21 cellular contexts compared by ENCODE assay signal in the genomic region with DNA sequence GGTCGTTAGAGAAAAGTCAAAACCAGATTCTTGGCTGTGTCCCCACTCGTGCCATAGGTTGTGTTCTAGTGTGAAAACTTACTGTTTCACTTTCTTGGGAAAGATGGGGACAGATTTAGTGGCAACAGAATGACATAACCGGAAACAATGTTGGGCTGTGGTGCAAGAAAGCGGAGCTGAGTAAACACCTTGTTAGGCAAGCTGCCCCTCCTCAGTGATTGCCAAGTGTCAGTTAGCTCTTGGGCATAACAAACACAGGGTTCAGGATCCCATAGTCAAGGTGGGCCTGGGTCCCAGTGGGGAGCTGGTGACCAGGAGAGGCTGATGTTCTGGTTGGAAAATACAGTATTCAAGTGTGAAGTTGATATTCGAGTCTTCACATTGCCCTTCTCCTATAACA. TPM values are rescaled to one million over a fixed set of nuclear protein-coding genes. Genes with fewer than 3 reads are reported as not detected.
DNase-seq lines count a peak whose midpoint lies in the region; ATAC-seq and TF ChIP-seq lines count a peak whose summit lies in the region.
"Had no signal": no experiment of that assay in that cellular context is flagged by ENCODE, and none has a peak within 500 bp of the region (broad histone marks: within the 10 kb centered on the region; RNA-seq: fewer than 3 reads in every experiment).

No MANE protein-coding gene starts in this region.

- peaks cover 0 to 2% (median 2%) of the 10 kb centered on the region in 3 donors for H3K27me3 Mint-ChIP-seq in CD14-positive monocyte (ENCODE audit: low read depth in 3 of 3)
- H3K27me3 Mint-ChIP-seq: stimulated activated naive CD8-positive, alpha-beta T cell treated with anti-CD3 and anti-CD28 coated beads, Interleukin-15, Interleukin-2, amounts not matched to agents 100 ng/mL and 50 ng/mL, for 24 hours had no signal

- peak overlapping the region in 1 of 2 donors; percentile 4 for H3K4me3 Mint-ChIP-seq in CD14-positive monocyte
- H3K4me3 Mint-ChIP-seq: activated CD8-positive, alpha-beta T cell treated with anti-CD3 and anti-CD28 coated beads, Interleukin-2, amount 10 ng/mL, durations not matched to agents 7 days and 5 days; HFFc6; stimulated activated naive CD8-positive, alpha-beta T cell treated with anti-CD3 and anti-CD28 coated beads, Interleukin-15, Interleukin-2, amounts not matched to agents 100 ng/mL and 50 ng/mL, for 24 hours had no signal

- H3K36me3 ChIP-seq in body of pancreas (replicated peaks in 1 of 2; ENCODE audit: insufficient read depth in 1 of 2, low read depth in 2 of 2) (peaks cover 5 to 24% of the 10 kb centered on the region in 2 donors), right lobe of liver (peaks cover 0 to 46% (median 23%) of the 10 kb centered on the region in 4 donors)

- intact Hi-C loops in CD14-positive monocyte (cut with micrococcal nuclease): no loop called here
- intact Hi-C loops in body of pancreas (cut with DNase I): no loop called here
- intact Hi-C loops in right lobe of liver (cut with DNase I): no loop called here
- intact Hi-C loops in posterior cingulate gyrus (cut with DNase I): no loop called here

- no peak for TF ChIP-seq POLR2A in body of pancreas (IDR thresholded peaks at IDR 0.05)
- TF ChIP-seq POLR2A in right lobe of liver (IDR thresholded peaks at IDR 0.05): no peak

- H3K36me3 Mint-ChIP-seq in CD14-positive monocyte: peaks cover 69 to 92% of the 10 kb centered on the region in 2 donors

- 44 to 45% methylated on average over 5 of the region's 5 CpGs for WGBS in body of pancreas, 2 donors
- WGBS in right lobe of liver (ENCODE audit: insufficient coverage, low coverage, low lambda C conversion rate, missing lambda C conversion rate): 18% methylated on average over 5 of the region's 5 CpGs

- H3K9me3 Mint-ChIP-seq in CD14-positive monocyte: peaks cover 0 to 1% (median 0%) of the 10 kb centered on the region in 7 donors
- H3K9me3 Mint-ChIP-seq: HFFc6; stimulated activated naive CD8-positive, alpha-beta T cell treated with anti-CD3 and anti-CD28 coated beads, Interleukin-15, Interleukin-2, amounts not matched to agents 100 ng/mL and 50 ng/mL, for 24 hours had no signal

- ATAC-seq in body of pancreas (peak; percentile 62), right lobe of liver (peak; percentile 85 to 94 (median 94)), HG03442 (IDR thresholded peaks at IDR 0.05; ENCODE audit: unreplicated experiment) (no peak), HG02759 (IDR thresholded peaks at IDR 0.05; ENCODE audit: unreplicated experiment) (no peak)
- ATAC-seq: activated CD8-positive, alpha-beta T cell treated with anti-CD3 and anti-CD28 coated beads, Interleukin-2, amount 10 ng/mL, durations not matched to agents 7 days and 5 days; K562; SK-N-SH treated with all-trans-retinoic acid at 6 μM for 48 hours had no signal

- H3K27me3 ChIP-seq in body of pancreas (no peaks in the 10 kb centered on the region), right lobe of liver (no peaks in the 10 kb centered on the region)
- H3K27me3 ChIP-seq: heart right ventricle had no signal

- H3K9me3 ChIP-seq in body of pancreas: no peaks in the 10 kb centered on the region
- no peaks in the 10 kb centered on the region for H3K9me3 ChIP-seq in right lobe of liver
- H3K9me3 ChIP-seq: heart right ventricle had no signal

- no peak overlapping the region for H3K4me3 ChIP-seq in body of pancreas
- no peak overlapping the region for H3K4me3 ChIP-seq in right lobe of liver
- H3K4me3 ChIP-seq: heart right ventricle, K562 had no signal

- DNase-seq in CD14-positive monocyte (ENCODE audit: low spot score) (no peak), MV-4-11 (lab: John Stamatoyannopoulos, UW) (peak; percentile 45), body of pancreas (peak in 3 of 4 donors; percentile 31 to 34 (median 33)), right lobe of liver (peak; percentile 51 to 87 (median 75)), AG20443 (ENCODE audit: low spot score) (no peak), posterior cingulate gyrus (no peak)
- DNase-seq: activated CD8-positive, alpha-beta T cell treated with anti-CD3 and anti-CD28 coated beads, Interleukin-2, amount 10 ng/mL, durations not matched to agents 7 days and 5 days; erythroblast; GDM1; heart right ventricle; HFFc6; islet precursor cell; NCI-H1417 treated with DMSO at 0.1 percent for 48 hours; NCI-H345; stimulated activated CD4-positive, alpha-beta T cell treated with anti-CD3 and anti-CD28 coated beads, Interleukin-12 subunit alpha, Interleukin-12 subunit beta, amount 100 ng/mL, for 4 hours had no signal

- peaks cover 20% of the 10 kb centered on the region for H3K4me1 ChIP-seq in body of pancreas
- H3K4me1 ChIP-seq in right lobe of liver: peaks cover 0 to 31% (median 9%) of the 10 kb centered on the region in 4 donors
- H3K4me1 ChIP-seq: parathyroid adenoma had no signal

- TF ChIP-seq CTCF in CD14-positive monocyte (IDR thresholded peaks at IDR 0.05): no peak
- TF ChIP-seq CTCF in body of pancreas (IDR thresholded peaks at IDR 0.05): no peak
- no peak for TF ChIP-seq CTCF in right lobe of liver (IDR thresholded peaks at IDR 0.05)

- H3K27ac ChIP-seq in body of pancreas: peak overlapping the region in 2 of 4 donors; percentile 10 to 22
- H3K27ac ChIP-seq in right lobe of liver: peak overlapping the region in 2 of 3 donors; percentile 50 to 64
- H3K27ac ChIP-seq: parathyroid adenoma had no signal

- peak overlapping the region in 5 of 7 donors; percentile 5 to 70 (median 48) for H3K27ac Mint-ChIP-seq in CD14-positive monocyte
- H3K27ac Mint-ChIP-seq: activated CD8-positive, alpha-beta T cell treated with anti-CD3 and anti-CD28 coated beads, Interleukin-2, amount 10 ng/mL, durations not matched to agents 7 days and 5 days; HFFc6; stimulated activated naive CD8-positive, alpha-beta T cell treated with anti-CD3 and anti-CD28 coated beads, Interleukin-15, Interleukin-2, amounts not matched to agents 100 ng/mL and 50 ng/mL, for 24 hours had no signal

- H3K4me1 Mint-ChIP-seq in CD14-positive monocyte: peaks cover 22% of the 10 kb centered on the region

RNA-seq across cellular contexts. Expression of a gene that starts 15.4 kb away (rescaled TPM):
- polyA plus RNA-seq in CD14-positive monocyte: 1 to 10 TPM; 5.3 to 7.3 TPM
- total RNA-seq in body of pancreas (10 to 100 TPM; 20.8 to 41.2 TPM), right lobe of liver (10 to 100 TPM; 12.0 to 18.6 (median 16.2) TPM)

RNA-seq across cellular contexts. Expression of a gene that starts 15.6 kb away (rescaled TPM):
- 10 to 100 TPM; 34.2 to 41.9 TPM for polyA plus RNA-seq in CD14-positive monocyte
- 10 to 100 TPM; 19.7 to 27.7 TPM for total RNA-seq in body of pancreas
- 10 to 100 TPM; 33.1 to 55.2 (median 51.2) TPM for total RNA-seq in right lobe of liver

Comparison
In these comparisons a context has a peak if more than half of its experiments do, and no peak if none do; other contexts are left out.
1. DNase-seq: peak in MV-4-11 (single experiment), body of pancreas (3 of 4) and right lobe of liver (3 of 3); none in CD14-positive monocyte (single experiment), AG20443 (single experiment) and posterior cingulate gyrus (0 of 10).
2. ATAC-seq: peak in body of pancreas (single experiment) and right lobe of liver (4 of 4); none in HG03442 (single experiment) and HG02759 (single experiment).